28 cellular contexts compared by ENCODE assay signal in the genomic region with DNA sequence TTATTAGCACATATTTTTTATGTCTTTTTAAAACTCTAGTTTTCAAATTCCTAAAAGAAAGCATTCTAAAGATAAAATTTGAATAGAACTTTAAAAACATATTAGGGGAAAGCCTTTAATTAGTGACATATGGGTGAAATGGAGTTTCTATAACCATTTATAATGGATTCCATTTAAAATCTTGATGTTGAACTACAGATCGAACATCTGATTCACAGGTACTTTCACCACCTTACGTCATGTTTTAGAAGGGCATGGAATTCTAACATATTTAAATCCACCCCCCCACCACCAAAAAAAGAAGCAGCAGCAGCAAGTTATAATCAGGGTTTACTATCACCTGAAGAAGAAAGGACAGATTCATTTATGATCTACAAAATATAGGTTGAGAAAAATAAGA.
"Had no signal": no experiment of that assay in that cellular context is flagged by ENCODE, and none has a peak within 500 bp of the region (broad histone marks: within the 10 kb centered on the region; RNA-seq: fewer than 3 reads in every experiment).

No MANE protein-coding gene starts in this region.

- DNase-seq: colonic mucosa; cortex of kidney; dermis blood vessel endothelial cell; dorsolateral prefrontal cortex; effector CD4-positive, alpha-beta T cell; effector CD8-positive, alpha-beta T cell; effector memory CD4-positive, alpha-beta T cell; effector memory CD8-positive, alpha-beta T cell; endodermal cell; erythroblast; esophagus squamous epithelium; foreskin fibroblast; foreskin keratinocyte; foreskin melanocyte; gastrocnemius medialis; glutamatergic neuron; head of caudate nucleus; heart left ventricle; heart right ventricle had no signal

- H3K36me3 ChIP-seq: colonic mucosa, esophagus muscularis mucosa, esophagus squamous epithelium, gastrocnemius medialis, gastroesophageal sphincter, heart left ventricle, heart right ventricle had no signal

- H3K27me3 ChIP-seq: colonic mucosa, dorsolateral prefrontal cortex, esophagus muscularis mucosa, esophagus squamous epithelium, foreskin keratinocyte, gastroesophageal sphincter, heart left ventricle, heart right ventricle had no signal

- H3K9me3 ChIP-seq: colonic mucosa, esophagus squamous epithelium, gastrocnemius medialis had no signal

- H3K27ac ChIP-seq: colonic mucosa, coronary artery, dorsolateral prefrontal cortex, epithelial cell of prostate, esophagus muscularis mucosa, esophagus squamous epithelium, foreskin keratinocyte, gastrocnemius medialis, gastroesophageal sphincter, heart left ventricle, heart right ventricle had no signal

- FAIRE-seq: colon, endometrium, endothelial cell of umbilical vein, frontal cortex had no signal

- ATAC-seq: effector memory CD8-positive, alpha-beta T cell; esophagus mucosa; foreskin keratinocyte; gastrocnemius medialis; gastroesophageal sphincter; heart left ventricle; heart right ventricle had no signal

- H3K4me1 ChIP-seq: colonic mucosa, esophagus squamous epithelium, foreskin keratinocyte, gastrocnemius medialis, heart left ventricle, heart right ventricle had no signal

- H3K4me3 ChIP-seq: colonic mucosa, coronary artery, dorsolateral prefrontal cortex, esophagus muscularis mucosa, esophagus squamous epithelium, gastrocnemius medialis, gastroesophageal sphincter, heart left ventricle, heart right ventricle had no signal
